Comparison of ENCODE assay signal across 8 cellular contexts in genomic region chr2:130372055-130372832, GRCh38. TPM values are rescaled to one million over a fixed set of nuclear protein-coding genes. Genes with fewer than 3 reads are reported as not detected.
DNase-seq lines count a peak whose midpoint lies in the region; ATAC-seq, FAIRE-seq and TF ChIP-seq lines count a peak whose summit lies in the region.

No MANE protein-coding gene starts in this region.

- WGBS in suprapubic skin: 5% methylated on average over 17 of the region's 81 CpGs

- FAIRE-seq in HTR-8/SVneo (lab: Jason Lieb, UNC) (peak; percentile 76), frontal cortex (lab: Jason Lieb, UNC) (no peak)

- TF ChIP-seq CTCF in RWPE2 (IDR thresholded peaks at IDR 0.05; ENCODE audit: poor library complexity, severe bottlenecking): peak; percentile 91
- TF ChIP-seq CTCF in neutrophil (IDR thresholded peaks at IDR 0.05): peak; percentile 59
- TF ChIP-seq CTCF in suprapubic skin (IDR thresholded peaks at IDR 0.05): peak; percentile 71 to 86

- H3K36me3 ChIP-seq in RWPE2 (ENCODE audit: low read depth): peaks cover 17% of the 10 kb centered on the region; the same call in 1 of the 2 replicates
- peaks cover 16% of the 10 kb centered on the region for H3K36me3 ChIP-seq in neutrophil
- H3K36me3 ChIP-seq in suprapubic skin: no peaks in the 10 kb centered on the region

- H3K27me3 ChIP-seq in RWPE2 (ENCODE audit: insufficient read depth, poor library complexity, severe bottlenecking): no peaks in the 10 kb centered on the region
- H3K27me3 ChIP-seq in neutrophil: no peaks in the 10 kb centered on the region
- no peaks in the 10 kb centered on the region for H3K27me3 ChIP-seq in suprapubic skin

- DNase-seq in DMS53 treated with DMSO at 0.1 percent for 48 hours (lab: John Stamatoyannopoulos, UW; ENCODE audit: unreplicated experiment) (peak; percentile 10), HTR-8/SVneo (ENCODE audit: insufficient read length, low spot score) (peak; percentile 88), RWPE2 (ENCODE audit: low spot score) (peak; percentile 83), frontal cortex (ENCODE audit: low spot score in 2 of 2) (peak; percentile 83 to 88), suprapubic skin (ENCODE audit: low spot score in 2 of 2) (peak; percentile 92 to 94)
- peak; percentile 57 for DNase-seq in activated gamma-delta T cell treated with anti-CD3 and anti-CD28 coated beads, Interleukin-2, amount 50 U/mL, for 16 hours (ENCODE audit: low read depth)

- peak overlapping the region; percentile 45 for H3K27ac ChIP-seq in RWPE2 (ENCODE audit: poor library complexity, severe bottlenecking)
- peak overlapping the region; percentile 91 for H3K27ac ChIP-seq in neutrophil
- H3K27ac ChIP-seq in suprapubic skin: peak overlapping the region; percentile 85

- H3K4me1 ChIP-seq in RWPE2 (ENCODE audit: insufficient read depth, poor library complexity, severe bottlenecking) (no peaks in the 10 kb centered on the region), neutrophil (ENCODE audit: control insufficient read depth in 1 of 2, insufficient read depth in 1 of 2, low read depth in 1 of 2, low read length in 1 of 2) (peaks cover 59 to 65% of the 10 kb centered on the region in 2 experiments), suprapubic skin (peaks cover 24% of the 10 kb centered on the region)

- ATAC-seq in GM21390 (IDR thresholded peaks at IDR 0.05; ENCODE audit: unreplicated experiment) (peak; percentile 68), RWPE2 (ENCODE audit: low read depth) (peak; percentile 92)

- TF ChIP-seq POLR2A in suprapubic skin (IDR thresholded peaks at IDR 0.05): no peak

- H3K9me3 ChIP-seq in RWPE2 (ENCODE audit: severe bottlenecking): no peaks in the 10 kb centered on the region
- H3K9me3 ChIP-seq in neutrophil: no peaks in the 10 kb centered on the region
- no peaks in the 10 kb centered on the region for H3K9me3 ChIP-seq in suprapubic skin

- no peak for TF ChIP-seq EP300 in suprapubic skin (IDR thresholded peaks at IDR 0.05)

- H3K4me3 ChIP-seq in RWPE2 (ENCODE audit: severe bottlenecking) (peak overlapping the region; percentile 66), neutrophil (ENCODE audit: low read depth in 1 of 2, low read length in 1 of 2) (peak overlapping the region; percentile 77 to 97), suprapubic skin (peak overlapping the region; percentile 68)

RNA-seq across cellular contexts. Expression of gene PTPN18, which starts 16.4 kb away (rescaled TPM):
- total RNA-seq in frontal cortex (11.8 TPM), suprapubic skin (10 to 100 TPM; 18.0 to 72.4 (median 28.4) TPM)

RNA-seq across cellular contexts. Expression of gene IMP4, which starts 29.5 kb away (rescaled TPM):
- 37.5 TPM for total RNA-seq in frontal cortex
- 100 to 1,000 TPM in 2 of 4 donors, 10 to 100 TPM in 2; 84.0 to 125 (median 98.8) TPM for total RNA-seq in suprapubic skin

Comparison
In these comparisons a context has a peak if more than half of its experiments do, and no peak if none do; other contexts are left out.
1. Peak in every context shown above with its lines: DNase-seq, ATAC-seq, H3K4me3 ChIP-seq and H3K27ac ChIP-seq.
2. DNase-seq: peak in every context shown above with its lines; median percentile 93 in suprapubic skin; 88 in HTR-8/SVneo; 86 in frontal cortex; 83 in RWPE2; 57 in activated gamma-delta T cell treated with anti-CD3 and anti-CD28 coated beads, Interleukin-2, amount 50 U/mL, for 16 hours; 10 in DMS53 treated with DMSO at 0.1 percent for 48 hours.